ENCODE assay signal across 1 cellular context in genomic region chr15:50260969-50261496, GRCh38.
TF ChIP-seq lines count a peak whose summit lies in the region.

No MANE protein-coding gene starts in this region.

TF ChIP-seq in K562, 482 proteins besides CTCF, POLR2A, EP300 and RAD21 (continued from another document and continues in another):
- peak in 1 of 3 experiments; percentile 62; a peak in 2 of 6 replicates for TF ChIP-seq ZBTB11 (CRISPR knock-in tag; IDR thresholded peaks at IDR 0.05)
- no peak for TF ChIP-seq ZNF407 (IDR thresholded peaks at IDR 0.05; ENCODE audit: low read depth)
- no peak for TF ChIP-seq SREBF2 (CRISPR knock-in tag; IDR thresholded peaks at IDR 0.05)
- no peak for TF ChIP-seq HMG20A (CRISPR knock-in tag; conservative IDR thresholded peaks at IDR 0.05)
- no peak for TF ChIP-seq PRDM10 (IDR thresholded peaks at IDR 0.05; ENCODE audit: partially characterized antibody)
- peak; percentile 60 for TF ChIP-seq ZNF134 (CRISPR knock-in tag; conservative IDR thresholded peaks at IDR 0.05)
- peak; percentile 35; the same call in 1 of the 2 replicates for TF ChIP-seq ZNF239 (CRISPR knock-in tag; IDR thresholded peaks at IDR 0.05)
- TF ChIP-seq CHD7 (IDR thresholded peaks at IDR 0.05; ENCODE audit: low read depth, low read length): no peak
- no peak for TF ChIP-seq MAX (CRISPR knock-in tag; IDR thresholded peaks at IDR 0.05)
- TF ChIP-seq MEIS2 (IDR thresholded peaks at IDR 0.05; ENCODE audit: partially characterized antibody): peak; percentile 92
- no peak for TF ChIP-seq RHOXF2B (CRISPR knock-in tag; conservative IDR thresholded peaks at IDR 0.05)
- TF ChIP-seq ZNF444 (CRISPR knock-in tag; IDR thresholded peaks at IDR 0.05): no peak
- TF ChIP-seq, protein P1, sequence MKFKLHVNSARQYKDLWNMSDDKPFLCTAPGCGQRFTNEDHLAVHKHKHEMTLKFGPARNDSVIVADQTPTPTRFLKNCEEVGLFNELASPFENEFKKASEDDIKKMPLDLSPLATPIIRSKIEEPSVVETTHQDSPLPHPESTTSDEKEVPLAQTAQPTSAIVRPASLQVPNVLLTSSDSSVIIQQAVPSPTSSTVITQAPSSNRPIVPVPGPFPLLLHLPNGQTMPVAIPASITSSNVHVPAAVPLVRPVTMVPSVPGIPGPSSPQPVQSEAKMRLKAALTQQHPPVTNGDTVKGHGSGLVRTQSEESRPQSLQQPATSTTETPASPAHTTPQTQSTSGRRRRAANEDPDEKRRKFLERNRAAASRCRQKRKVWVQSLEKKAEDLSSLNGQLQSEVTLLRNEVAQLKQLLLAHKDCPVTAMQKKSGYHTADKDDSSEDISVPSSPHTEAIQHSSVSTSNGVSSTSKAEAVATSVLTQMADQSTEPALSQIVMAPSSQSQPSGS (CRISPR knock-in tag; IDR thresholded peaks at IDR 0.05): no peak
- TF ChIP-seq SP2 (IDR thresholded peaks at IDR 0.05; ENCODE audit: extremely low read depth, low read depth, low read length, poor library complexity, severe bottlenecking): no peak
- no peak for TF ChIP-seq ZNF699 (CRISPR knock-in tag; IDR thresholded peaks at IDR 0.05; ENCODE audit: insufficient replicate concordance)
- 0 out of 2 replicates have a peak, but pooled peaks have one; percentile 25 for TF ChIP-seq NBN (IDR thresholded peaks at IDR 0.05; ENCODE audit: low read depth)
- TF ChIP-seq ELF4 (CRISPR knock-in tag; IDR thresholded peaks at IDR 0.05): no peak; the same call in 1 of the 2 replicates
